Comparison of ENCODE assay signal across 9 cellular contexts in genomic region chr19:41868120-41868988, GRCh38. TPM values are rescaled to one million over a fixed set of nuclear protein-coding genes. Genes with fewer than 3 reads are reported as not detected.
DNase-seq lines count a peak whose midpoint lies in the region; ATAC-seq, FAIRE-seq and TF ChIP-seq lines count a peak whose summit lies in the region.
"Had no signal": no experiment of that assay in that cellular context is flagged by ENCODE, and none has a peak within 500 bp of the region (broad histone marks: within the 10 kb centered on the region; RNA-seq: fewer than 3 reads in every experiment).

No MANE protein-coding gene starts in this region.

- TF ChIP-seq EP300 in GM12878 (IDR thresholded peaks at IDR 0.05; ENCODE audit: borderline replicate concordance in 1 of 2, control insufficient read depth in 1 of 2, low read depth in 2 of 2, low read length in 2 of 2): no peak

- no peaks in the 10 kb centered on the region for H3K79me1 ChIP-seq in trophoblast cell (ENCODE audit: low read length)

- SMC1A ChIA-PET in GM12878 (lab: Charles Lee; ENCODE audit: uncharacterized antibody, unreplicated experiment): interaction anchor here (0.5 to 1.6 kb wide), 4 partner anchors 8 to 250 kb away, joined by 3 to 10 read pairs (median 4); partner anchors contain the start of gene RPS19

- POLR2A ChIA-PET in GM12878 (lab: Charles Lee): interaction anchor here (0.6 to 6.6 kb wide), 5 partner anchors 9 to 1611 kb away, joined by 3 to 46 read pairs (median 3); partner anchors contain the start of gene RPS19

- TF ChIP-seq RAD21 in GM12878 (IDR thresholded peaks at IDR 0.05; ENCODE audit: insufficient read depth, low read depth, low read length): no peak

- H3K14ac ChIP-seq in trophoblast cell (ENCODE audit: low read length): no peak overlapping the region

- H3K79me2 ChIP-seq in GM12878 (ENCODE audit: control insufficient read depth, insufficient read depth, low read length) (peaks cover 50% of the 10 kb centered on the region), trophoblast cell (ENCODE audit: control insufficient read depth, insufficient read depth, low read length, poor library complexity) (peaks cover 3% of the 10 kb centered on the region)

- no TSS peak for BruUV-seq in GM12878 (replicated peaks; lab: Mats Ljungman, UMichigan)

- H3K23ac ChIP-seq in trophoblast cell (ENCODE audit: low read length): no peak overlapping the region

- WGBS in GM12878 (ENCODE audit: insufficient coverage, insufficient replicate concordance, low lambda C conversion rate, missing lambda C conversion rate): 50% methylated on average over 9 of the region's 10 CpGs
- no CpG with 5 or more reads among the region's 10 CpGs for WGBS in trophoblast cell (ENCODE audit: extremely low coverage, insufficient coverage, insufficient read length)

- H4K8ac ChIP-seq in trophoblast cell (ENCODE audit: low read depth, low read length): no peak overlapping the region

- H4K12ac ChIP-seq in trophoblast cell (ENCODE audit: low read depth, low read length): peak overlapping the region; percentile 43

- H2AK5ac ChIP-seq in trophoblast cell (ENCODE audit: low read length): no peak overlapping the region

- H3K4me1 ChIP-seq in GM12878 (ENCODE audit: control insufficient read depth, insufficient read depth, low read length) (peaks cover 79% of the 10 kb centered on the region), trophoblast cell (ENCODE audit: control insufficient read depth in 1 of 2, insufficient read depth in 2 of 2, low read length in 2 of 2) (peaks cover 2 to 3% of the 10 kb centered on the region in 2 experiments)

- no peak overlapping the region; the same call in 1 of the 2 replicates for H3K27ac ChIP-seq in GM12878 (ENCODE audit: control insufficient read depth, insufficient read depth)
- no peak overlapping the region for H3K27ac ChIP-seq in trophoblast cell (ENCODE audit: low read depth, low read length)

- peaks cover 31% of the 10 kb centered on the region for H4K20me1 ChIP-seq in GM12878 (ENCODE audit: control insufficient read depth, insufficient read depth)

- H2BK120ac ChIP-seq in trophoblast cell (ENCODE audit: insufficient read depth, low read length, poor library complexity): no peak overlapping the region

- no peak overlapping the region for H3K4ac ChIP-seq in trophoblast cell (ENCODE audit: low read depth, low read length)

- TF ChIP-seq CTCF in GM12878 (IDR thresholded peaks at IDR 0.05 in 2 of 3, conservative IDR thresholded peaks at IDR 0.05 in 1 of 3; ENCODE audit: control insufficient read depth in 2 of 3, extremely low read depth in 1 of 3, insufficient read depth in 1 of 3, low read depth in 3 of 3, low read length in 3 of 3): no peak

- ATAC-seq in GM12878: no peak

- H3K36me3 ChIP-seq in GM12878 (ENCODE audit: control insufficient read depth in 2 of 2, insufficient read depth in 2 of 2, low read length in 1 of 2) (peaks cover 31 to 37% of the 10 kb centered on the region in 2 experiments), trophoblast cell (ENCODE audit: control insufficient read depth in 1 of 2, insufficient read depth in 2 of 2, low read length in 2 of 2) (peaks cover 77 to 83% of the 10 kb centered on the region in 2 experiments)

- no peak overlapping the region for H4K91ac ChIP-seq in trophoblast cell (ENCODE audit: low read depth, low read length)

- intact Hi-C loops in GM12878 (cut with micrococcal nuclease; ENCODE audit: unreplicated experiment): no loop called here

- peak overlapping the region; percentile 8; the same call in 1 of the 2 replicates for H3K4me3 ChIP-seq in GM12878
- no peak overlapping the region for H3K4me3 ChIP-seq in trophoblast cell (ENCODE audit: low read depth, low read length)

- H3K9me3 ChIP-seq in GM12878 (replicated peaks; ENCODE audit: control insufficient read depth, insufficient read depth, low read length) (no peaks in the 10 kb centered on the region), trophoblast cell (ENCODE audit: insufficient read depth, low read depth, low read length) (no peaks in the 10 kb centered on the region)

- TF ChIP-seq POLR2A in GM12878 (IDR thresholded peaks at IDR 0.05; ENCODE audit: low read depth, low read length) (peak; percentile 64; the same call in 1 of the 2 replicates), GM12892 (IDR thresholded peaks at IDR 0.05; ENCODE audit: low read depth, low read length) (no peak; the same call in 1 of the 2 replicates)

- DNase-seq in NCI-H345 (lab: John Stamatoyannopoulos, UW): peak; percentile 22
- DNase-seq in NCI-H345 treated with DMSO at 0.1 percent for 48 hours (lab: John Stamatoyannopoulos, UW; ENCODE audit: unreplicated experiment): no peak
- DNase-seq in NCI-H2029 (lab: John Stamatoyannopoulos, UW): peak; percentile 75
- no peak for DNase-seq in GM12878 (ENCODE audit: low read depth, low spot score)
- no peak for DNase-seq in trophoblast cell
- no peak for DNase-seq in kidney tubule cell (ENCODE audit: low spot score)
- DNase-seq in cortex of kidney (lab: John Stamatoyannopoulos, UW): no peak
- no peak for DNase-seq in GM12892 (ENCODE audit: insufficient read length)

- in situ Hi-C loops in GM12878 (cut with MboI): no loop called here

- RAD21 ChIA-PET in GM12878 (lab: Charles Lee; ENCODE audit: unreplicated experiment): interaction anchor here (1.4 kb wide), 1 partner anchor 10 kb away, joined by 6 read pairs; no protein-coding TSS in a partner anchor

- H3K27me3 ChIP-seq in GM12878 (replicated peaks in 1 of 2; ENCODE audit: control insufficient read depth in 2 of 2, insufficient read depth in 2 of 2, low read length in 1 of 2): no peaks in the 10 kb centered on the region
- H3K27me3 ChIP-seq in trophoblast cell (ENCODE audit: insufficient read depth, low read length): no peaks in the 10 kb centered on the region

- no peak for FAIRE-seq in GM12878 (lab: Jason Lieb, UNC)
- FAIRE-seq in GM12892 (lab: Jason Lieb, UNC): no peak
- FAIRE-seq: keratinocyte had no signal

- no peak overlapping the region for H2BK12ac ChIP-seq in trophoblast cell (ENCODE audit: low read length)

- CTCF ChIA-PET in GM12878 (lab: Yijun Ruan, JAX): interaction anchor here (0.7 to 1.1 kb wide), 4 partner anchors 9 to 84 kb away, joined by 3 to 5 read pairs (median 4); no protein-coding TSS in a partner anchor

- no peak overlapping the region for H2BK5ac ChIP-seq in trophoblast cell (ENCODE audit: low read depth, low read length, poor library complexity)

- H3K18ac ChIP-seq in trophoblast cell (ENCODE audit: low read length): no peak overlapping the region

- peak overlapping the region; percentile 71 for H3K4me2 ChIP-seq in GM12878 (ENCODE audit: control insufficient read depth, insufficient read depth)
- no peak overlapping the region for H3K4me2 ChIP-seq in trophoblast cell (ENCODE audit: low read length)

- no peak overlapping the region for H2AFZ ChIP-seq in GM12878 (ENCODE audit: control insufficient read depth, low read depth, low read length)
- H2AFZ ChIP-seq in trophoblast cell (ENCODE audit: insufficient read depth, low read length, poor library complexity): no peak overlapping the region

- H3K9ac ChIP-seq in GM12878 (ENCODE audit: control insufficient read depth, insufficient read depth, low read length) (peak overlapping the region; percentile 26; the same call in 1 of the 2 replicates), trophoblast cell (ENCODE audit: low read length) (no peak overlapping the region)

RNA-seq across cellular contexts. Expression of gene RPS19, which starts 8.3 kb away (rescaled TPM):
- total RNA-seq in GM12878 (2013; cell fraction: nucleolus; rRNA removed): 337 and 389 TPM in 2 replicates
- total RNA-seq in GM12878 (2014; rRNA removed): 2,833 and 3,056 TPM in 2 replicates
- 4,466 and 4,585 TPM in 2 replicates for total RNA-seq in GM12878 (2014; rRNA removed; fragmentation: Illumina TruSeq; extraction: Trizol)
- total RNA-seq in GM12878 (2021): 4,047 and 4,139 TPM in 2 replicates
- polyA plus RNA-seq in GM12878 (2011; ENCODE audit: low read depth): 3,782 TPM
- polyA plus RNA-seq in GM12878 (2011; rRNA removed): 2,203 and 3,275 TPM in 2 replicates
- 6,871 and 7,631 TPM in 2 replicates for polyA plus RNA-seq in GM12878 (2011; cell fraction: cytosol; rRNA removed)
- 984 and 1,594 TPM in 2 replicates for polyA plus RNA-seq in GM12878 (2011; cell fraction: nucleus; rRNA removed)
- 5,988 and 6,622 TPM in 2 replicates for polyA plus RNA-seq in GM12878 (2012)
- 763 and 2,654 TPM in 2 replicates for polyA plus RNA-seq in GM12878 (2014; fragmentation: Illumina TruSeq; extraction: Trizol)
- 1,000 to 10,000 TPM; 5,523 to 5,578 TPM for polyA plus RNA-seq in GM12878 (2014; fragmentation: Nextera tagmentation; extraction: Ambion mirVana)
- polyA plus RNA-seq in GM12878 (2014; rRNA removed): 2,615 and 3,329 TPM in 2 replicates
- 1,000 to 10,000 TPM; 4,207 to 4,390 TPM for polyA plus RNA-seq in GM12878 (2016; fragmentation: Nextera tagmentation; extraction: Ambion mirVana)
- 545 and 1,896 TPM in 2 replicates for polyA minus RNA-seq in GM12878 (2011; rRNA and poly(A)+ RNA removed)
- 1,252 and 1,303 TPM in 2 replicates for polyA minus RNA-seq in GM12878 (2011; cell fraction: cytosol; rRNA and poly(A)+ RNA removed)
- polyA minus RNA-seq in GM12878 (2011; cell fraction: nucleus; rRNA and poly(A)+ RNA removed): 228 and 274 TPM in 2 replicates
- 2,902 and 2,904 TPM in 2 replicates for polyA plus RNA-seq in trophoblast cell (2013)
- polyA plus RNA-seq in GM12892 (2012; ENCODE audit: missing spikeins): 4,494 TPM

RNA-seq across cellular contexts. Expression of gene CD79A, which starts 8.7 kb away (rescaled TPM):
- total RNA-seq in GM12878 (2013; cell fraction: nucleolus; rRNA removed): 163 and 166 TPM in 2 replicates
- total RNA-seq in GM12878 (2014; rRNA removed) (370 and 414 TPM in 2 replicates), GM12878 (2014; rRNA removed; fragmentation: Illumina TruSeq; extraction: Trizol) (243 and 253 TPM in 2 replicates), GM12878 (2021) (357 and 368 TPM in 2 replicates)
- polyA plus RNA-seq in GM12878 (2011; ENCODE audit: low read depth): 302 TPM
- polyA plus RNA-seq in GM12878 (2011; rRNA removed) (117 and 280 TPM in 2 replicates), GM12878 (2014; fragmentation: Illumina TruSeq; extraction: Trizol) (97.1 and 294 TPM in 2 replicates), GM12878 (2014; fragmentation: Nextera tagmentation; extraction: Ambion mirVana) (10 to 100 TPM; 38.8 to 76.5 TPM), GM12878 (2014; rRNA removed) (400 and 502 TPM in 2 replicates), GM12878 (2016; fragmentation: Nextera tagmentation; extraction: Ambion mirVana) (100 to 1,000 TPM; 268 to 283 TPM)
- polyA plus RNA-seq in GM12878 (2011; cell fraction: cytosol; rRNA removed): 347 and 501 TPM in 2 replicates
- polyA plus RNA-seq in GM12878 (2011; cell fraction: nucleus; rRNA removed): 160 and 176 TPM in 2 replicates
- 480 and 877 TPM in 2 replicates for polyA plus RNA-seq in GM12878 (2012)
- 144 and 359 TPM in 2 replicates for polyA minus RNA-seq in GM12878 (2011; rRNA and poly(A)+ RNA removed)
- polyA minus RNA-seq in GM12878 (2011; cell fraction: cytosol; rRNA and poly(A)+ RNA removed): 143 and 156 TPM in 2 replicates
- polyA minus RNA-seq in GM12878 (2011; cell fraction: nucleus; rRNA and poly(A)+ RNA removed): 66.9 and 93.6 TPM in 2 replicates
- polyA plus RNA-seq in trophoblast cell (2013): 0.17 and 0.31 TPM in 2 replicates
- 249 TPM for polyA plus RNA-seq in GM12892 (2012; ENCODE audit: missing spikeins)

RNA-seq across cellular contexts. Expression of gene ARHGEF1, which starts 14.6 kb away (rescaled TPM):
- total RNA-seq in GM12878 (2013; cell fraction: nucleolus; rRNA removed): 129 and 142 TPM in 2 replicates
- 63.3 and 67.8 TPM in 2 replicates for total RNA-seq in GM12878 (2014; rRNA removed)
- 21.2 and 21.7 TPM in 2 replicates for total RNA-seq in GM12878 (2014; rRNA removed; fragmentation: Illumina TruSeq; extraction: Trizol)
- total RNA-seq in GM12878 (2021): 185 and 207 TPM in 2 replicates
- 58.7 TPM for polyA plus RNA-seq in GM12878 (2011; ENCODE audit: low read depth)
- 22.5 and 40.1 TPM in 2 replicates for polyA plus RNA-seq in GM12878 (2011; rRNA removed)
- 52.3 and 74.7 TPM in 2 replicates for polyA plus RNA-seq in GM12878 (2011; cell fraction: cytosol; rRNA removed)
- polyA plus RNA-seq in GM12878 (2011; cell fraction: nucleus; rRNA removed): 425 and 583 TPM in 2 replicates
- polyA plus RNA-seq in GM12878 (2012): 158 and 192 TPM in 2 replicates
- polyA plus RNA-seq in GM12878 (2014; fragmentation: Illumina TruSeq; extraction: Trizol): 13.4 and 35.3 TPM in 2 replicates
- 1 to 10 TPM; 1.2 to 5.9 TPM for polyA plus RNA-seq in GM12878 (2014; fragmentation: Nextera tagmentation; extraction: Ambion mirVana)
- polyA plus RNA-seq in GM12878 (2014; rRNA removed): 151 and 182 TPM in 2 replicates
- 100 to 1,000 TPM in 1 of 2 experiments, 10 to 100 TPM in 1; 89.7 to 110 TPM for polyA plus RNA-seq in GM12878 (2016; fragmentation: Nextera tagmentation; extraction: Ambion mirVana)
- polyA minus RNA-seq in GM12878 (2011; rRNA and poly(A)+ RNA removed): 21.7 and 42.7 TPM in 2 replicates
- polyA minus RNA-seq in GM12878 (2011; cell fraction: cytosol; rRNA and poly(A)+ RNA removed): 28.9 and 30.2 TPM in 2 replicates
- 40.9 and 71.2 TPM in 2 replicates for polyA minus RNA-seq in GM12878 (2011; cell fraction: nucleus; rRNA and poly(A)+ RNA removed)
- 65.5 and 67.8 TPM in 2 replicates for polyA plus RNA-seq in trophoblast cell (2013)
- 67.2 TPM for polyA plus RNA-seq in GM12892 (2012; ENCODE audit: missing spikeins)

RNA-seq across cellular contexts. Expression of gene DMRTC2, which starts 23.5 kb away (rescaled TPM):
- total RNA-seq in GM12878 (2013; cell fraction: nucleolus; rRNA removed): not detected in 2 replicates
- total RNA-seq in GM12878 (2014; rRNA removed): not detected in 2 replicates
- total RNA-seq in GM12878 (2014; rRNA removed; fragmentation: Illumina TruSeq; extraction: Trizol): not detected in 2 replicates
- total RNA-seq in GM12878 (2021): not detected in 2 replicates
- polyA plus RNA-seq in GM12878 (2011; ENCODE audit: low read depth): not detected
- not detected in 2 replicates for polyA plus RNA-seq in GM12878 (2011; rRNA removed)
- polyA plus RNA-seq in GM12878 (2011; cell fraction: cytosol; rRNA removed): not detected in 2 replicates
- polyA plus RNA-seq in GM12878 (2011; cell fraction: nucleus; rRNA removed): not detected in 2 replicates
- not detected in 2 replicates for polyA plus RNA-seq in GM12878 (2012)
- not detected in 2 replicates for polyA plus RNA-seq in GM12878 (2014; fragmentation: Illumina TruSeq; extraction: Trizol)
- polyA plus RNA-seq in GM12878 (2014; fragmentation: Nextera tagmentation; extraction: Ambion mirVana): not detected
- polyA plus RNA-seq in GM12878 (2014; rRNA removed): not detected in 2 replicates
- polyA plus RNA-seq in GM12878 (2016; fragmentation: Nextera tagmentation; extraction: Ambion mirVana): not detected
- not detected in 2 replicates for polyA minus RNA-seq in GM12878 (2011; rRNA and poly(A)+ RNA removed)
- not detected in 2 replicates for polyA minus RNA-seq in GM12878 (2011; cell fraction: cytosol; rRNA and poly(A)+ RNA removed)
- polyA minus RNA-seq in GM12878 (2011; cell fraction: nucleus; rRNA and poly(A)+ RNA removed): not detected in 2 replicates
- not detected in 2 replicates for polyA plus RNA-seq in trophoblast cell (2013)
- not detected for polyA plus RNA-seq in GM12892 (2012; ENCODE audit: missing spikeins)
- polyA plus RNA-seq: keratinocyte had no signal

RNA-seq across cellular contexts. Expression of gene LYPD4, which starts 23.9 kb away (rescaled TPM):
- not detected in 2 replicates for total RNA-seq in GM12878 (2013; cell fraction: nucleolus; rRNA removed)
- total RNA-seq in GM12878 (2014; rRNA removed) (not detected in 2 replicates), GM12878 (2014; rRNA removed; fragmentation: Illumina TruSeq; extraction: Trizol) (not detected in 2 replicates), GM12878 (2021) (not detected in 2 replicates)
- not detected for polyA plus RNA-seq in GM12878 (2011; ENCODE audit: low read depth)
- polyA plus RNA-seq in GM12878 (2011; rRNA removed) (not detected in 2 replicates), GM12878 (2014; fragmentation: Illumina TruSeq; extraction: Trizol) (not detected in 2 replicates), GM12878 (2014; fragmentation: Nextera tagmentation; extraction: Ambion mirVana) (not detected), GM12878 (2014; rRNA removed) (not detected in 2 replicates), GM12878 (2016; fragmentation: Nextera tagmentation; extraction: Ambion mirVana) (not detected)
- not detected in 2 replicates for polyA plus RNA-seq in GM12878 (2011; cell fraction: cytosol; rRNA removed)
- not detected in 2 replicates for polyA plus RNA-seq in GM12878 (2011; cell fraction: nucleus; rRNA removed)
- polyA plus RNA-seq in GM12878 (2012): not detected in 2 replicates
- polyA minus RNA-seq in GM12878 (2011; rRNA and poly(A)+ RNA removed): not detected in 2 replicates
- polyA minus RNA-seq in GM12878 (2011; cell fraction: cytosol; rRNA and poly(A)+ RNA removed): not detected in 2 replicates
- not detected in 2 replicates for polyA minus RNA-seq in GM12878 (2011; cell fraction: nucleus; rRNA and poly(A)+ RNA removed)
- not detected in 2 replicates for polyA plus RNA-seq in trophoblast cell (2013)
- polyA plus RNA-seq in GM12892 (2012; ENCODE audit: missing spikeins): not detected
- polyA plus RNA-seq: keratinocyte had no signal

Comparison
In these comparisons a context has a peak if more than half of its experiments do, and no peak if none do; other contexts are left out.
1. DNase-seq: peak in NCI-H345 (single experiment) and NCI-H2029 (single experiment); none in NCI-H345 treated with DMSO at 0.1 percent for 48 hours (single experiment), GM12878 (single experiment), trophoblast cell (0 of 2), kidney tubule cell (single experiment), cortex of kidney (single experiment) and GM12892 (single experiment).